In genomic region chr6:74091133-74091793, GRCh38 we compare ENCODE assay signal across 9 cellular contexts.
A peak's percentile ranks its signal among the peaks of the same experiment; 100 is the strongest.
DNase-seq lines count a peak whose midpoint lies in the region; ATAC-seq, FAIRE-seq and TF ChIP-seq lines count a peak whose summit lies in the region.
"Had no signal": no experiment of that assay in that cellular context is flagged by ENCODE, and none has a peak within 500 bp of the region (broad histone marks: within the 10 kb centered on the region; RNA-seq: fewer than 3 reads in every experiment).

No MANE protein-coding gene starts in this region.

- no peaks in the 10 kb centered on the region for H3K79me2 ChIP-seq in KMS-11 (ENCODE audit: insufficient read depth, low read depth)

- H3K4me2 ChIP-seq in KMS-11: no peak overlapping the region

- no peak for DNase-seq in CD8-positive, alpha-beta T cell
- peak; percentile 17 for DNase-seq in GM19239 (ENCODE audit: insufficient read length, low spot score)
- DNase-seq in SKM-1 treated with dmso at 0.1 percent for 144 hours (lab: John Stamatoyannopoulos, UW; ENCODE audit: unreplicated experiment): peak; percentile 49
- DNase-seq in glomerular endothelial cell (ENCODE audit: extremely low read depth, low read depth, low spot score): peak; percentile 31
- no peak for DNase-seq in sciatic nerve (ENCODE audit: low spot score)
- DNase-seq in activated T-helper 2 cell treated with anti-CD3 and anti-CD28 coated beads, Interferon-gamma antibody, Interleukin-2, Interleukin-4, amounts not matched to agents 10 μg/mL and 5 μg/mL and 100 μg/mL, durations not matched to agents 14 hours and 24 hours and 36 hours (ENCODE audit: low spot score): no peak
- DNase-seq in ureter (ENCODE audit: low spot score): no peak

- no peak overlapping the region for H3K9ac ChIP-seq in KMS-11

- no peaks in the 10 kb centered on the region for H3K4me1 Mint-ChIP-seq in CD8-positive, alpha-beta T cell (ENCODE audit: low read depth)
- H3K4me1 Mint-ChIP-seq in activated T-helper 2 cell treated with anti-CD3 and anti-CD28 coated beads, Interferon-gamma antibody, Interleukin-2, Interleukin-4, amounts not matched to agents 10 μg/mL and 5 μg/mL and 100 μg/mL, durations not matched to agents 14 hours and 24 hours and 36 hours (ENCODE audit: low read depth): no peaks in the 10 kb centered on the region

- no peak overlapping the region for H2AFZ ChIP-seq in KMS-11 (ENCODE audit: low read depth)

- H3K9me3 Mint-ChIP-seq in CD8-positive, alpha-beta T cell: no peaks in the 10 kb centered on the region
- no peaks in the 10 kb centered on the region for H3K9me3 Mint-ChIP-seq in activated T-helper 2 cell treated with anti-CD3 and anti-CD28 coated beads, Interferon-gamma antibody, Interleukin-2, Interleukin-4, amounts not matched to agents 10 μg/mL and 5 μg/mL and 100 μg/mL, durations not matched to agents 14 hours and 24 hours and 36 hours

- H3K27ac ChIP-seq in CD8-positive, alpha-beta T cell (ENCODE audit: low read depth, low read length): no peak overlapping the region
- H3K27ac ChIP-seq in KMS-11: no peak overlapping the region

- H3K4me1 ChIP-seq in CD8-positive, alpha-beta T cell (ENCODE audit: insufficient read depth, low read length): no peaks in the 10 kb centered on the region
- H3K4me1 ChIP-seq in KMS-11 (ENCODE audit: low read depth, poor library complexity, severe bottlenecking): peaks cover 4% of the 10 kb centered on the region

- no peaks in the 10 kb centered on the region for H3K36me3 Mint-ChIP-seq in CD8-positive, alpha-beta T cell
- H3K36me3 Mint-ChIP-seq in activated T-helper 2 cell treated with anti-CD3 and anti-CD28 coated beads, Interferon-gamma antibody, Interleukin-2, Interleukin-4, amounts not matched to agents 10 μg/mL and 5 μg/mL and 100 μg/mL, durations not matched to agents 14 hours and 24 hours and 36 hours (ENCODE audit: low read depth): no peaks in the 10 kb centered on the region

- POLR2A ChIA-PET in CD8-positive, alpha-beta T cell (lab: Charles Lee): no interaction called here

- H3K27me3 ChIP-seq in CD8-positive, alpha-beta T cell (ENCODE audit: insufficient read depth, low read length): no peaks in the 10 kb centered on the region
- H3K27me3 ChIP-seq in KMS-11 (ENCODE audit: insufficient read depth, low read depth): no peaks in the 10 kb centered on the region

- CTCF ChIA-PET in CD8-positive, alpha-beta T cell (lab: Charles Lee): interaction anchor here (0.8 to 3.9 kb wide), 3 partner anchors 13 to 1118 kb away, joined by 3 to 22 read pairs (median 8); partner anchors contain the start of gene COL12A1

- ATAC-seq in CD8-positive, alpha-beta T cell: no peak
- peak; percentile 70 for ATAC-seq in sciatic nerve
- ATAC-seq: left colon had no signal

- intact Hi-C loops in CD8-positive, alpha-beta T cell (cut with DNase I, micrococcal nuclease): loop anchor here in 1 of 2 experiments (2.0 kb wide), 1 partner anchor 1118 kb away; no protein-coding TSS in a partner anchor
- intact Hi-C loops in sciatic nerve (cut with DNase I): loop anchor here (5.0 kb wide), 1 partner anchor 1116 kb away; the partner anchor contains the start of gene COL12A1
- intact Hi-C loops in activated T-helper 2 cell treated with anti-CD3 and anti-CD28 coated beads, Interferon-gamma antibody, Interleukin-2, Interleukin-4, amounts not matched to agents 10 μg/mL and 5 μg/mL and 100 μg/mL, durations not matched to agents 14 hours and 24 hours and 36 hours (cut with micrococcal nuclease): loop anchor here (1.0 to 10.0 kb wide), 2 partner anchors 346 to 1118 kb away; no protein-coding TSS in a partner anchor

- H3K27ac Mint-ChIP-seq in CD8-positive, alpha-beta T cell: no peak overlapping the region
- H3K27ac Mint-ChIP-seq in activated T-helper 2 cell treated with anti-CD3 and anti-CD28 coated beads, Interferon-gamma antibody, Interleukin-2, Interleukin-4, amounts not matched to agents 10 μg/mL and 5 μg/mL and 100 μg/mL, durations not matched to agents 14 hours and 24 hours and 36 hours: no peak overlapping the region

- no peaks in the 10 kb centered on the region for H3K36me3 ChIP-seq in CD8-positive, alpha-beta T cell (ENCODE audit: insufficient read depth, low read length)
- H3K36me3 ChIP-seq in KMS-11 (ENCODE audit: insufficient read depth): no peaks in the 10 kb centered on the region

- no peaks in the 10 kb centered on the region for H3K27me3 Mint-ChIP-seq in CD8-positive, alpha-beta T cell (ENCODE audit: low read depth)
- H3K27me3 Mint-ChIP-seq in activated T-helper 2 cell treated with anti-CD3 and anti-CD28 coated beads, Interferon-gamma antibody, Interleukin-2, Interleukin-4, amounts not matched to agents 10 μg/mL and 5 μg/mL and 100 μg/mL, durations not matched to agents 14 hours and 24 hours and 36 hours (ENCODE audit: low read depth): no peaks in the 10 kb centered on the region

- H3K4me3 Mint-ChIP-seq in CD8-positive, alpha-beta T cell: no peak overlapping the region
- H3K4me3 Mint-ChIP-seq in activated T-helper 2 cell treated with anti-CD3 and anti-CD28 coated beads, Interferon-gamma antibody, Interleukin-2, Interleukin-4, amounts not matched to agents 10 μg/mL and 5 μg/mL and 100 μg/mL, durations not matched to agents 14 hours and 24 hours and 36 hours (ENCODE audit: low read depth): no peak overlapping the region

- FAIRE-seq in GM19239 (lab: Jason Lieb, UNC): peak; percentile 18

- H3K4me3 ChIP-seq in CD8-positive, alpha-beta T cell (ENCODE audit: low read depth, low read length): no peak overlapping the region
- H3K4me3 ChIP-seq in KMS-11 (IDR thresholded peaks at IDR 0.05; ENCODE audit: insufficient read depth, low read depth, low read length): no peak overlapping the region

- H3K9me3 ChIP-seq in CD8-positive, alpha-beta T cell (ENCODE audit: low read length): no peaks in the 10 kb centered on the region

- no peaks in the 10 kb centered on the region for H4K20me1 ChIP-seq in KMS-11 (ENCODE audit: insufficient read depth)

- TF ChIP-seq CTCF in CD8-positive, alpha-beta T cell (IDR thresholded peaks at IDR 0.05): peak; percentile 47
- TF ChIP-seq CTCF in KMS-11 (conservative IDR thresholded peaks at IDR 0.05; ENCODE audit: low read depth, low read length): peak; percentile 91

Comparison
In these comparisons a context has a peak if more than half of its experiments do, and no peak if none do; other contexts are left out.
1. DNase-seq: peak in GM19239 (single experiment), SKM-1 treated with dmso at 0.1 percent for 144 hours (single experiment) and glomerular endothelial cell (single experiment); none in CD8-positive, alpha-beta T cell (0 of 7), sciatic nerve (single experiment), activated T-helper 2 cell treated with anti-CD3 and anti-CD28 coated beads, Interferon-gamma antibody, Interleukin-2, Interleukin-4, amounts not matched to agents 10 μg/mL and 5 μg/mL and 100 μg/mL, durations not matched to agents 14 hours and 24 hours and 36 hours (single experiment) and ureter (single experiment).